Comparison of ENCODE assay signal across 29 cellular contexts in genomic region chr20:59822291-59823029, GRCh38.
DNase-seq lines count a peak whose midpoint lies in the region; ATAC-seq and TF ChIP-seq lines count a peak whose summit lies in the region.
"Had no signal": no experiment of that assay in that cellular context is flagged by ENCODE, and none has a peak within 500 bp of the region (broad histone marks: within the 10 kb centered on the region; RNA-seq: fewer than 3 reads in every experiment).

No MANE protein-coding gene starts in this region.

- no peaks in the 10 kb centered on the region for H3K9me2 ChIP-seq in SK-N-SH

- H3K4me1 ChIP-seq in SK-N-SH (ENCODE audit: control insufficient read depth in 1 of 2, insufficient read depth in 2 of 2, low read depth in 1 of 2, low read length in 1 of 2) (no peaks in the 10 kb centered on the region; a peak in 1 of 4 replicates), IMR-90 (ENCODE audit: control insufficient read depth, insufficient read depth, low read length) (no peaks in the 10 kb centered on the region), esophagus muscularis mucosa (peaks cover 17 to 22% (median 19%) of the 10 kb centered on the region in 4 donors), spleen (peaks cover 0 to 5% (median 0%) of the 10 kb centered on the region in 6 donors), mesenchymal stem cell (ENCODE audit: control insufficient read depth, insufficient read depth, low read depth, low read length) (no peaks in the 10 kb centered on the region)
- H3K4me1 ChIP-seq: prostate gland, SJCRH30 had no signal

- H3K23ac ChIP-seq in IMR-90 (ENCODE audit: low read depth, low read length) = no peak overlapping the region
- no peak overlapping the region for H3K23ac ChIP-seq in mesenchymal stem cell (ENCODE audit: low read length in 2 of 2)

- H2BK5ac ChIP-seq in IMR-90 (ENCODE audit: low read depth, low read length, poor library complexity, severe bottlenecking) (no peak overlapping the region), mesenchymal stem cell (ENCODE audit: low read depth, low read length, poor library complexity, severe bottlenecking) (no peak overlapping the region)

- no peak overlapping the region for H3K4ac ChIP-seq in IMR-90 (ENCODE audit: low read depth, low read length)
- no peak overlapping the region for H3K4ac ChIP-seq in mesenchymal stem cell (ENCODE audit: low read depth in 1 of 2, low read length in 2 of 2)

- H3K14ac ChIP-seq in IMR-90 (replicated peaks; ENCODE audit: low read depth, low read length) (no peak overlapping the region), mesenchymal stem cell (ENCODE audit: low read length in 2 of 2) (no peak overlapping the region)

- H4K91ac ChIP-seq in IMR-90 (ENCODE audit: insufficient read depth, low read depth, low read length) (no peak overlapping the region), mesenchymal stem cell (ENCODE audit: low read length) (no peak overlapping the region)

- in situ Hi-C loops in IMR-90 (cut with MboI; ENCODE audit: low sequenced_read_pairs) = no loop called here

- H3K56ac ChIP-seq in IMR-90 (ENCODE audit: extremely low read depth, insufficient read depth, low read length) = no peak overlapping the region

- no peak overlapping the region for H3K27ac ChIP-seq in SK-N-SH (ENCODE audit: low read depth in 2 of 2, low read length in 1 of 2)
- no peak overlapping the region for H3K27ac ChIP-seq in IMR-90 (ENCODE audit: insufficient read depth, low read length)
- no peak overlapping the region for H3K27ac ChIP-seq in esophagus muscularis mucosa (replicated peaks in 1 of 4)
- H3K27ac ChIP-seq in spleen = no peak overlapping the region
- H3K27ac ChIP-seq in mesenchymal stem cell (ENCODE audit: low read length, poor library complexity, severe bottlenecking) = no peak overlapping the region
- H3K27ac ChIP-seq: epithelial cell of prostate, GM23248, neutrophil, prostate gland, sigmoid colon, SJCRH30, upper lobe of left lung, WERI-Rb-1 had no signal

- no peaks in the 10 kb centered on the region for H3K27me3 ChIP-seq in SK-N-SH (ENCODE audit: insufficient read depth)
- no peaks in the 10 kb centered on the region for H3K27me3 ChIP-seq in IMR-90 (ENCODE audit: control insufficient read depth, insufficient read depth, low read length)
- no peaks in the 10 kb centered on the region for H3K27me3 ChIP-seq in esophagus muscularis mucosa
- H3K27me3 ChIP-seq in spleen (replicated peaks in 1 of 7) = peaks cover 0 to 20% (median 0%) of the 10 kb centered on the region in 7 donors
- peaks cover 0 to 30% of the 10 kb centered on the region in 2 experiments for H3K27me3 ChIP-seq in mesenchymal stem cell (ENCODE audit: control insufficient read depth in 1 of 2, insufficient read depth in 1 of 2, low read length in 2 of 2)
- H3K27me3 ChIP-seq: neutrophil, upper lobe of left lung had no signal

- no peak overlapping the region for H3K18ac ChIP-seq in IMR-90 (ENCODE audit: low read depth, low read length)
- H3K18ac ChIP-seq in mesenchymal stem cell (ENCODE audit: low read depth in 1 of 2, low read length in 2 of 2) = no peak overlapping the region

- H2BK15ac ChIP-seq in IMR-90 (ENCODE audit: low read depth, low read length) (no peak overlapping the region), mesenchymal stem cell (ENCODE audit: low read depth, poor library complexity, severe bottlenecking) (no peak overlapping the region)

- no peak overlapping the region for H2BK20ac ChIP-seq in IMR-90 (ENCODE audit: low read depth, low read length)

- BruUV-seq in IMR-90 (replicated peaks; lab: Mats Ljungman, UMichigan) = no TSS peak

- H3K36me3 ChIP-seq in SK-N-SH (replicated peaks in 1 of 2; ENCODE audit: control insufficient read depth in 1 of 2, insufficient read depth in 2 of 2, low read length in 1 of 2) (no peaks in the 10 kb centered on the region), IMR-90 (ENCODE audit: control insufficient read depth, insufficient read depth, low read length) (no peaks in the 10 kb centered on the region), esophagus muscularis mucosa (no peaks in the 10 kb centered on the region), spleen (no peaks in the 10 kb centered on the region), mesenchymal stem cell (ENCODE audit: control insufficient read depth in 1 of 2, insufficient read depth in 2 of 2, low read depth in 1 of 2, low read length in 2 of 2) (no peaks in the 10 kb centered on the region)
- H3K36me3 ChIP-seq: neutrophil, prostate gland, sigmoid colon, SJCRH30, upper lobe of left lung, WERI-Rb-1 had no signal

- H4K8ac ChIP-seq in IMR-90 (ENCODE audit: low read depth in 2 of 2, low read length in 2 of 2) = no peak overlapping the region
- H4K8ac ChIP-seq in mesenchymal stem cell (ENCODE audit: low read length) = no peak overlapping the region

- H2AK5ac ChIP-seq in IMR-90 (ENCODE audit: low read depth, low read length) = no peak overlapping the region
- H2AK5ac ChIP-seq in mesenchymal stem cell (ENCODE audit: low read length, severe bottlenecking) = no peak overlapping the region

- no peaks in the 10 kb centered on the region for H3K79me2 ChIP-seq in SK-N-SH (ENCODE audit: insufficient read depth)

- no peak overlapping the region for H2AFZ ChIP-seq in SK-N-SH (ENCODE audit: low read depth)
- H2AFZ ChIP-seq in IMR-90 (replicated peaks; ENCODE audit: low read length, poor library complexity) = peak overlapping the region; percentile 36
- H2AFZ ChIP-seq in mesenchymal stem cell (ENCODE audit: low read depth, low read length) = no peak overlapping the region
- H2AFZ ChIP-seq: GM23248 had no signal

- no peak overlapping the region for H2BK12ac ChIP-seq in mesenchymal stem cell (ENCODE audit: low read length in 2 of 2)

- no peak overlapping the region for H3K4me3 ChIP-seq in SK-N-SH (ENCODE audit: low read depth in 2 of 2, low read length in 1 of 2)
- H3K4me3 ChIP-seq in IMR-90 (ENCODE audit: insufficient read depth, low read depth, low read length) = no peak overlapping the region
- H3K4me3 ChIP-seq in esophagus muscularis mucosa = no peak overlapping the region
- H3K4me3 ChIP-seq in spleen = no peak overlapping the region
- no peak overlapping the region for H3K4me3 ChIP-seq in mesenchymal stem cell (ENCODE audit: insufficient read depth in 1 of 2, low read depth in 1 of 2, low read length in 2 of 2)
- H3K4me3 ChIP-seq: GM23248, prostate gland, sigmoid colon, SJCRH30, upper lobe of left lung had no signal

- no peak for ATAC-seq in SK-N-SH treated with all-trans-retinoic acid at 6 μM for 48 hours
- ATAC-seq in IMR-90 (ENCODE audit: low read depth) = no peak
- ATAC-seq: left ventricle myocardium superior; stimulated activated effector memory CD8-positive, alpha-beta T cell treated with anti-CD3 and anti-CD28 coated beads, Interleukin-12 subunit alpha, Interleukin-12 subunit beta, amount 100 ng/mL, for 72 hours; T-cell had no signal

- intact Hi-C loops in IMR-90 (cut with micrococcal nuclease) = no loop called here
- intact Hi-C loops in esophagus muscularis mucosa (cut with DNase I) = no loop called here
- intact Hi-C loops in spleen (cut with DNase I; ENCODE audit: low total_unique reads) = no loop called here

- H3K9me3 ChIP-seq in SK-N-SH = no peaks in the 10 kb centered on the region
- peaks cover 13% of the 10 kb centered on the region; the same call in 1 of the 2 replicates for H3K9me3 ChIP-seq in IMR-90 (ENCODE audit: control insufficient read depth, insufficient read depth, low read length)
- no peaks in the 10 kb centered on the region for H3K9me3 ChIP-seq in esophagus muscularis mucosa
- H3K9me3 ChIP-seq in spleen = no peaks in the 10 kb centered on the region
- no peaks in the 10 kb centered on the region for H3K9me3 ChIP-seq in mesenchymal stem cell (ENCODE audit: control insufficient read depth, low read length)
- H3K9me3 ChIP-seq: neutrophil, prostate gland, sigmoid colon, SJCRH30, upper lobe of left lung had no signal

- POLR2A ChIA-PET in SK-N-SH (lab: Yijun Ruan, JAX) = no interaction called here
- POLR2A ChIA-PET in IMR-90 (lab: Charles Lee; ENCODE audit: unreplicated experiment) = no interaction called here

- 70% methylated on average over 17 of the region's 21 CpGs for WGBS in SK-N-SH (ENCODE audit: low lambda C conversion rate)
- WGBS in IMR-90 (ENCODE audit: extremely low coverage in 2 of 2, insufficient read length in 1 of 2), 2 experiments = no CpG with 5 or more reads among the region's 21 CpGs
- WGBS in esophagus muscularis mucosa = 79% methylated on average over 17 of the region's 21 CpGs
- 72 to 78% (median 76%) methylated on average over 13 to 21 of the region's 21 CpGs for WGBS in spleen, 5 donors
- WGBS in mesenchymal stem cell = 85% methylated on average over 21 of the region's 21 CpGs

- H2BK120ac ChIP-seq in IMR-90 (ENCODE audit: low read depth, low read length) (no peak overlapping the region), mesenchymal stem cell (ENCODE audit: low read depth, low read length) (no peak overlapping the region)

- H3K79me1 ChIP-seq in IMR-90 (ENCODE audit: low read depth in 1 of 2, low read length in 2 of 2) (no peaks in the 10 kb centered on the region), mesenchymal stem cell (replicated peaks; ENCODE audit: low read length, poor library complexity, severe bottlenecking) (no peaks in the 10 kb centered on the region)

- TF ChIP-seq EP300 in SK-N-SH (IDR thresholded peaks at IDR 0.05; ENCODE audit: borderline replicate concordance in 1 of 2, low read depth in 1 of 2, low read length in 1 of 2) = no peak
- no peak for TF ChIP-seq EP300 in esophagus muscularis mucosa (IDR thresholded peaks at IDR 0.05)

- H3K9ac ChIP-seq in SK-N-SH (no peak overlapping the region), IMR-90 (ENCODE audit: low read depth, low read length) (no peak overlapping the region), mesenchymal stem cell (ENCODE audit: low read length) (no peak overlapping the region)
- H3K9ac ChIP-seq: GM23248 had no signal

- no peaks in the 10 kb centered on the region for H3F3A ChIP-seq in SK-N-SH (replicated peaks; ENCODE audit: insufficient read depth)

- H3K4me2 ChIP-seq in SK-N-SH (no peak overlapping the region), IMR-90 (ENCODE audit: low read depth, low read length) (no peak overlapping the region), mesenchymal stem cell (ENCODE audit: low read length, poor library complexity, severe bottlenecking) (no peak overlapping the region)

- H4K20me1 ChIP-seq in SK-N-SH (ENCODE audit: insufficient read depth) = no peaks in the 10 kb centered on the region
- H4K20me1 ChIP-seq in IMR-90 (ENCODE audit: insufficient read depth, low read length) = no peaks in the 10 kb centered on the region

- H4K5ac ChIP-seq in IMR-90 (ENCODE audit: low read depth, low read length) = no peak overlapping the region

- TF ChIP-seq RAD21 in SK-N-SH (IDR thresholded peaks at IDR 0.05; ENCODE audit: low read length) (no peak), IMR-90 (IDR thresholded peaks at IDR 0.05; ENCODE audit: low read length) (no peak)

- CTCF ChIA-PET in SK-N-SH (lab: Yijun Ruan, JAX) (interaction anchor here (2.1 kb wide), 1 partner anchor 39 kb away, joined by 8 read pairs; no protein-coding TSS in a partner anchor), IMR-90 (lab: Yijun Ruan, JAX) (no interaction called here)

- dilution Hi-C loops in IMR-90 (cut with HindIII; ENCODE audit: low sequenced_read_pairs, unreplicated experiment) = no loop called here

- no peak for TF ChIP-seq CTCF in SK-N-SH (IDR thresholded peaks at IDR 0.05)
- TF ChIP-seq CTCF in IMR-90 (conservative IDR thresholded peaks at IDR 0.05; ENCODE audit: low read depth, low read length) = no peak
- TF ChIP-seq CTCF in esophagus muscularis mucosa (IDR thresholded peaks at IDR 0.05) = no peak
- TF ChIP-seq CTCF in spleen (IDR thresholded peaks at IDR 0.05 in 8 of 11, conservative IDR thresholded peaks at IDR 0.05 in 3 of 11) = no peak

- TF ChIP-seq POLR2A in IMR-90 (IDR thresholded peaks at IDR 0.05; ENCODE audit: low read depth, low read length) (no peak), esophagus muscularis mucosa (IDR thresholded peaks at IDR 0.05; ENCODE audit: low read depth) (no peak), spleen (IDR thresholded peaks at IDR 0.05) (no peak)

- no peaks in the 10 kb centered on the region for H3K9me1 ChIP-seq in IMR-90 (ENCODE audit: insufficient read depth, low read length)

- peak; percentile 35 for DNase-seq in SK-N-SH
- DNase-seq in IMR-90 = no peak
- peak; percentile 79 for DNase-seq in esophagus muscularis mucosa (ENCODE audit: extremely low spot score)
- DNase-seq in spleen = peak; percentile 39
- no peak for DNase-seq in mesenchymal stem cell
- no peak for DNase-seq in activated T-cell treated with anti-CD3 and anti-CD28 coated beads, Interleukin-2, amount 50 U/mL, for 48 hours
- no peak for DNase-seq in NCI-H1092 treated with DMSO at 0.1 percent for 48 hours (lab: John Stamatoyannopoulos, UW)
- DNase-seq: activated CD4-positive, alpha-beta T cell treated with anti-CD3 and anti-CD28 coated beads, Interleukin-2, amount 10 ng/mL, durations not matched to agents 24 days and 14 days; activated naive CD4-positive, alpha-beta T cell treated with anti-CD3 and anti-CD28 coated beads, Interleukin-2, amount 10 ng/mL, durations not matched to agents 7 days and 5 days; Calu3; effector CD8-positive, alpha-beta T cell; glutamatergic neuron; GM23248; left ventricle myocardium superior; naive B cell; NCI-H2107; NCI-H345; NCI-H82; sigmoid colon; SJCRH30; stimulated activated CD4-positive, alpha-beta T cell treated with anti-CD3 and anti-CD28 coated beads, Interleukin-4, amount 100 ng/mL, for 4 hours; upper lobe of left lung; WERI-Rb-1 had no signal

- H2AK9ac ChIP-seq in IMR-90 (replicated peaks; ENCODE audit: low read depth, low read length, poor library complexity) = no peak overlapping the region

Comparison
In these comparisons a context has a peak if more than half of its experiments do, and no peak if none do; other contexts are left out.
1. DNase-seq: peak in SK-N-SH (single experiment), esophagus muscularis mucosa (single experiment) and spleen (single experiment); none in IMR-90 (single experiment), mesenchymal stem cell (single experiment), activated T-cell treated with anti-CD3 and anti-CD28 coated beads, Interleukin-2, amount 50 U/mL, for 48 hours (0 of 2) and NCI-H1092 treated with DMSO at 0.1 percent for 48 hours (single experiment).